Comparison of ENCODE assay signal across 27 cellular contexts in the genomic region with DNA sequence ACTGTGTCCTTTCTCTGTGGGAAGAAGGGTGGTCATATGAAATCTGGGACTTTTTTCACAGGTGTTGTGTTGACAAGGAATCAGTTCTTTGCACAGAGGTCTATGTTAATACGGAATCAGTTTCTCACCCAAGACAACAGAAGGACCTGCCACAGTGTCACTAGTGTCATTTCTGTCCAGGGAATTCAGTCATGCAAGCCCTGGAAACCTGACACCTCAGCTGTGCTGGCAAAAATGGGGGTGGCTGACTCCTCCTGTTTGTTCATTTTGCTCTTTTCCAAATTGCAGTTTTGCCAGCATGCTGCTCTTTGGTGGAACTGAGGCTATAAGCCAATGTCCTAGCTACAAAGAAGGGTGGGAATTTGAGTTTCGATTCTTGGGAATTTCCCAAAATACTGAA. TPM values are rescaled to one million over a fixed set of nuclear protein-coding genes. Genes with fewer than 3 reads are reported as not detected.
DNase-seq lines count a peak whose midpoint lies in the region; ATAC-seq, FAIRE-seq and TF ChIP-seq lines count a peak whose summit lies in the region.
"Had no signal": no experiment of that assay in that cellular context is flagged by ENCODE, and none has a peak within 500 bp of the region (broad histone marks: within the 10 kb centered on the region; RNA-seq: fewer than 3 reads in every experiment).

No MANE protein-coding gene starts in this region.

- H2BK5ac ChIP-seq in neuronal stem cell (ENCODE audit: low read length), result no peak overlapping the region

- H2BK15ac ChIP-seq in neuronal stem cell (ENCODE audit: low read length), result no peak overlapping the region

- H3K79me2 ChIP-seq in GM12878 (ENCODE audit: control insufficient read depth, insufficient read depth, low read length), result no peaks in the 10 kb centered on the region

- H3K36me3 ChIP-seq in GM12878 (ENCODE audit: control insufficient read depth in 2 of 2, insufficient read depth in 2 of 2, low read length in 1 of 2) (no peaks in the 10 kb centered on the region), neuronal stem cell (replicated peaks in 1 of 2; ENCODE audit: control insufficient read depth in 2 of 2, insufficient read depth in 2 of 2, low read length in 2 of 2) (no peaks in the 10 kb centered on the region), WERI-Rb-1 (no peaks in the 10 kb centered on the region), vagina (no peaks in the 10 kb centered on the region)
- H3K36me3 ChIP-seq: BE2C, HAP-1 had no signal

- H3K9ac ChIP-seq in GM12878 (ENCODE audit: control insufficient read depth, insufficient read depth, low read length) (no peak overlapping the region), neuronal stem cell (ENCODE audit: low read depth, low read length, poor library complexity) (no peak overlapping the region)
- H3K9ac ChIP-seq: SK-N-SH had no signal

- no peak for TF ChIP-seq RAD21 in GM12878 (IDR thresholded peaks at IDR 0.05; ENCODE audit: insufficient read depth, low read depth, low read length)

- no peak overlapping the region for H3K27ac ChIP-seq in GM12878 (ENCODE audit: control insufficient read depth, insufficient read depth)
- H3K27ac ChIP-seq in neuronal stem cell (replicated peaks; ENCODE audit: low read length), result no peak overlapping the region
- no peak overlapping the region for H3K27ac ChIP-seq in WERI-Rb-1
- H3K27ac ChIP-seq in vagina, result no peak overlapping the region

- no peak overlapping the region for H4K8ac ChIP-seq in neuronal stem cell (ENCODE audit: low read depth, low read length)

- H3K79me1 ChIP-seq in neuronal stem cell (ENCODE audit: low read depth, low read length), result no peaks in the 10 kb centered on the region

- DNase-seq in NCI-H748 (lab: John Stamatoyannopoulos, UW; ENCODE audit: unreplicated experiment), result peak; percentile 16
- DNase-seq in NCI-H748 treated with DMSO at 0.1 percent for 48 hours (lab: John Stamatoyannopoulos, UW), result no peak
- no peak for DNase-seq in GM12878 (ENCODE audit: low read depth, low spot score)
- no peak for DNase-seq in neuronal stem cell (ENCODE audit: low spot score)
- no peak for DNase-seq in WERI-Rb-1
- DNase-seq in vagina (ENCODE audit: extremely low spot score in 2 of 2), result no peak
- DNase-seq: 8988T, ACHN, BE2C, DMS153, GOT3, Karpas-422, NCI-H1105, NCI-H1436 treated with DMSO at 0.1 percent for 48 hours, NCI-H187 treated with DMSO at 0.1 percent for 48 hours, NCI-H2171, NCI-H226, NCI-H510A treated with DMSO at 0.1 percent for 48 hours, NCI-H774, PC-3, SK-N-SH, SW 1271 had no signal

- no peaks in the 10 kb centered on the region for H4K20me1 ChIP-seq in GM12878 (ENCODE audit: control insufficient read depth, insufficient read depth)

- no peak for TF ChIP-seq EP300 in GM12878 (IDR thresholded peaks at IDR 0.05; ENCODE audit: borderline replicate concordance in 1 of 2, control insufficient read depth in 1 of 2, low read depth in 2 of 2, low read length in 2 of 2)

- RAD21 ChIA-PET in GM12878 (lab: Charles Lee; ENCODE audit: unreplicated experiment), result no interaction called here

- H3K23ac ChIP-seq in neuronal stem cell (ENCODE audit: low read depth, low read length, poor library complexity), result no peak overlapping the region

- no peak overlapping the region for H3K4ac ChIP-seq in neuronal stem cell (ENCODE audit: low read length)

- H3K4me1 ChIP-seq in GM12878 (ENCODE audit: control insufficient read depth, insufficient read depth, low read length) (peaks cover 15% of the 10 kb centered on the region), neuronal stem cell (ENCODE audit: control insufficient read depth in 2 of 2, insufficient read depth in 1 of 2, low read depth in 1 of 2, low read length in 2 of 2) (no peaks in the 10 kb centered on the region), vagina (no peaks in the 10 kb centered on the region)
- H3K4me1 ChIP-seq: BE2C, HAP-1 had no signal

- ATAC-seq in GM12878 (no peak), HG02798 (IDR thresholded peaks at IDR 0.05; ENCODE audit: poor library complexity, unreplicated experiment) (no peak)
- ATAC-seq: PC-3 had no signal

- H2AK5ac ChIP-seq in neuronal stem cell (ENCODE audit: low read depth, low read length), result no peak overlapping the region

- no peak overlapping the region for H2BK120ac ChIP-seq in neuronal stem cell (ENCODE audit: low read depth, low read length)

- no peak overlapping the region for H2BK12ac ChIP-seq in neuronal stem cell (ENCODE audit: low read length)

- H3K4me2 ChIP-seq in GM12878 (ENCODE audit: control insufficient read depth, insufficient read depth), result no peak overlapping the region
- no peak overlapping the region for H3K4me2 ChIP-seq in neuronal stem cell (ENCODE audit: insufficient read depth, low read length, poor library complexity, severe bottlenecking)
- H3K4me2 ChIP-seq: SK-N-SH had no signal

- POLR2A ChIA-PET in GM12878 (lab: Charles Lee), result no interaction called here

- WGBS in GM12878 (ENCODE audit: insufficient coverage, insufficient replicate concordance, low lambda C conversion rate, missing lambda C conversion rate), result 0% methylated on average over 2 of the region's 2 CpGs
- no CpG with 5 or more reads among the region's 2 CpGs for WGBS in neuronal stem cell (ENCODE audit: extremely low coverage in 2 of 2, insufficient read length in 2 of 2, insufficient replicate concordance in 1 of 2), 2 donors

- BruUV-seq in GM12878 (replicated peaks; lab: Mats Ljungman, UMichigan), result no TSS peak

- no peak overlapping the region for H2AFZ ChIP-seq in GM12878 (ENCODE audit: control insufficient read depth, low read depth, low read length)
- peak overlapping the region; percentile 40 for H2AFZ ChIP-seq in neuronal stem cell (ENCODE audit: low read length)

- H3K27me3 ChIP-seq in GM12878 (replicated peaks in 1 of 2; ENCODE audit: control insufficient read depth in 2 of 2, insufficient read depth in 2 of 2, low read length in 1 of 2), result no peaks in the 10 kb centered on the region
- peaks cover 0 to 8% (median 0%) of the 10 kb centered on the region in 3 experiments for H3K27me3 ChIP-seq in neuronal stem cell (ENCODE audit: control insufficient read depth in 3 of 3, insufficient read depth in 3 of 3, low read depth in 1 of 3, low read length in 3 of 3)
- no peaks in the 10 kb centered on the region for H3K27me3 ChIP-seq in WERI-Rb-1 (ENCODE audit: insufficient read depth, low read depth, severe bottlenecking)
- H3K27me3 ChIP-seq in vagina, result no peaks in the 10 kb centered on the region
- H3K27me3 ChIP-seq: BE2C had no signal

- intact Hi-C loops in GM12878 (cut with micrococcal nuclease; ENCODE audit: unreplicated experiment) (no loop called here), vagina (cut with DNase I) (no loop called here)

- peak; percentile 54 for FAIRE-seq in GM12878 (lab: Jason Lieb, UNC)

- CTCF ChIA-PET in GM12878 (lab: Yijun Ruan, JAX), result interaction anchor here (1.2 kb wide), 1 partner anchor 12 kb away, joined by 5 read pairs; no protein-coding TSS in a partner anchor

- TF ChIP-seq POLR2A in GM12878 (IDR thresholded peaks at IDR 0.05; ENCODE audit: low read depth, low read length) (no peak), vagina (IDR thresholded peaks at IDR 0.05) (no peak)

- TF ChIP-seq CTCF in GM12878 (IDR thresholded peaks at IDR 0.05 in 2 of 3, conservative IDR thresholded peaks at IDR 0.05 in 1 of 3; ENCODE audit: control insufficient read depth in 2 of 3, extremely low read depth in 1 of 3, insufficient read depth in 1 of 3, low read depth in 3 of 3, low read length in 3 of 3) (no peak), WERI-Rb-1 (IDR thresholded peaks at IDR 0.05; ENCODE audit: low read depth, low read length) (no peak), vagina (IDR thresholded peaks at IDR 0.05) (no peak)

- SMC1A ChIA-PET in GM12878 (lab: Charles Lee; ENCODE audit: uncharacterized antibody, unreplicated experiment), result no interaction called here

- in situ Hi-C loops in GM12878 (cut with MboI), result no loop called here

- no peaks in the 10 kb centered on the region for H3K9me3 ChIP-seq in GM12878 (replicated peaks; ENCODE audit: control insufficient read depth, insufficient read depth, low read length)
- no peaks in the 10 kb centered on the region for H3K9me3 ChIP-seq in neuronal stem cell (replicated peaks in 1 of 2; ENCODE audit: control insufficient read depth in 2 of 2, insufficient read depth in 1 of 2, low read depth in 1 of 2, low read length in 2 of 2)
- no peaks in the 10 kb centered on the region for H3K9me3 ChIP-seq in WERI-Rb-1 (ENCODE audit: severe bottlenecking)
- H3K9me3 ChIP-seq in vagina, result no peaks in the 10 kb centered on the region
- H3K9me3 ChIP-seq: BE2C, HAP-1, SK-N-SH had no signal

- H3K4me3 ChIP-seq in GM12878 (no peak overlapping the region), neuronal stem cell (ENCODE audit: low read length in 2 of 2) (no peak overlapping the region), WERI-Rb-1 (ENCODE audit: low read depth, low read length) (no peak overlapping the region), vagina (no peak overlapping the region)
- H3K4me3 ChIP-seq: HAP-1 had no signal

- no peak overlapping the region for H4K91ac ChIP-seq in neuronal stem cell (ENCODE audit: low read depth, low read length, poor library complexity)

- no peak overlapping the region for H3K14ac ChIP-seq in neuronal stem cell (ENCODE audit: low read length)

- no peak overlapping the region for H3K18ac ChIP-seq in neuronal stem cell (ENCODE audit: low read length)

RNA-seq across cellular contexts. Expression of gene ESD, which starts 49.8 kb away (rescaled TPM):
- 36.4 and 41.2 TPM in 2 replicates for total RNA-seq in GM12878 (2013; cell fraction: nucleolus; rRNA removed)
- 142 and 149 TPM in 2 replicates for total RNA-seq in GM12878 (2014; rRNA removed)
- 179 and 182 TPM in 2 replicates for total RNA-seq in GM12878 (2014; rRNA removed; fragmentation: Illumina TruSeq; extraction: Trizol)
- 105 and 112 TPM in 2 replicates for total RNA-seq in GM12878 (2021)
- 93.7 TPM for polyA plus RNA-seq in GM12878 (2011; ENCODE audit: low read depth)
- polyA plus RNA-seq in GM12878 (2011; rRNA removed), result 135 and 181 TPM in 2 replicates
- 64.0 and 68.1 TPM in 2 replicates for polyA plus RNA-seq in GM12878 (2011; cell fraction: cytosol; rRNA removed)
- polyA plus RNA-seq in GM12878 (2011; cell fraction: nucleus; rRNA removed), result 46.6 and 48.1 TPM in 2 replicates
- 90.0 and 114 TPM in 2 replicates for polyA plus RNA-seq in GM12878 (2012)
- polyA plus RNA-seq in GM12878 (2014; fragmentation: Illumina TruSeq; extraction: Trizol), result 211 and 284 TPM in 2 replicates
- polyA plus RNA-seq in GM12878 (2014; fragmentation: Nextera tagmentation; extraction: Ambion mirVana), result 100 to 1,000 TPM; 298 to 387 TPM
- 122 and 139 TPM in 2 replicates for polyA plus RNA-seq in GM12878 (2014; rRNA removed)
- polyA plus RNA-seq in GM12878 (2016; fragmentation: Nextera tagmentation; extraction: Ambion mirVana), result 100 to 1,000 TPM; 220 to 227 TPM
- polyA minus RNA-seq in GM12878 (2011; rRNA and poly(A)+ RNA removed), result 60.5 and 67.9 TPM in 2 replicates
- 19.2 and 34.4 TPM in 2 replicates for polyA minus RNA-seq in GM12878 (2011; cell fraction: cytosol; rRNA and poly(A)+ RNA removed)
- 20.2 and 25.4 TPM in 2 replicates for polyA minus RNA-seq in GM12878 (2011; cell fraction: nucleus; rRNA and poly(A)+ RNA removed)
- polyA plus RNA-seq in neuronal stem cell (2013, experiment 1 of 2), result 139 TPM
- 145 TPM for polyA plus RNA-seq in neuronal stem cell (2013, experiment 2 of 2)
- total RNA-seq in vagina, result 107 TPM

RNA-seq across cellular contexts. Expression of gene HTR2A, which starts 50.1 kb away (rescaled TPM):
- not detected in 2 replicates for total RNA-seq in GM12878 (2013; cell fraction: nucleolus; rRNA removed)
- total RNA-seq in GM12878 (2014; rRNA removed) (not detected in 2 replicates), GM12878 (2014; rRNA removed; fragmentation: Illumina TruSeq; extraction: Trizol) (not detected in 2 replicates), GM12878 (2021) (not detected in 2 replicates), vagina (2.2 TPM)
- polyA plus RNA-seq in GM12878 (2011; ENCODE audit: low read depth), result not detected
- polyA plus RNA-seq in GM12878 (2011; rRNA removed) (not detected in 2 replicates), GM12878 (2014; fragmentation: Illumina TruSeq; extraction: Trizol) (not detected in 2 replicates), GM12878 (2014; fragmentation: Nextera tagmentation; extraction: Ambion mirVana) (not detected), GM12878 (2014; rRNA removed) (not detected in 2 replicates), GM12878 (2016; fragmentation: Nextera tagmentation; extraction: Ambion mirVana) (not detected)
- polyA plus RNA-seq in GM12878 (2011; cell fraction: cytosol; rRNA removed), result not detected in 2 replicates
- not detected in 2 replicates for polyA plus RNA-seq in GM12878 (2011; cell fraction: nucleus; rRNA removed)
- polyA plus RNA-seq in GM12878 (2012), result not detected in 2 replicates
- not detected in 2 replicates for polyA minus RNA-seq in GM12878 (2011; rRNA and poly(A)+ RNA removed)
- not detected in 2 replicates for polyA minus RNA-seq in GM12878 (2011; cell fraction: cytosol; rRNA and poly(A)+ RNA removed)
- polyA minus RNA-seq in GM12878 (2011; cell fraction: nucleus; rRNA and poly(A)+ RNA removed), result not detected in 2 replicates
- polyA plus RNA-seq in neuronal stem cell (2013, experiment 1 of 2), result 0.13 TPM
- polyA plus RNA-seq in neuronal stem cell (2013, experiment 2 of 2), result 0.17 TPM
- total RNA-seq: G401, HT-29 had no signal
- polyA plus RNA-seq: CD14-positive monocyte had no signal
